In genomic region chr17:50478391-50479361, GRCh38 we compare ENCODE assay signal across 1 cellular context.
TF ChIP-seq lines count a peak whose summit lies in the region.

Gene RSAD1, plus strand, starts transcription at chr17:50478860. Its CDS starts 25 bp downstream, at chr17:50478885.

TF ChIP-seq in HEK293, 187 proteins besides CTCF, POLR2A, EP300 and RAD21 (continued from another document and continues in another):
- TF ChIP-seq ZNF148 (tag by site-specific recombination; IDR thresholded peaks at IDR 0.05; ENCODE audit: borderline replicate concordance), result no peak
- no peak for TF ChIP-seq ZNF48 (tag by site-specific recombination; IDR thresholded peaks at IDR 0.05)
- no peak for TF ChIP-seq ZNF280C (tag by site-specific recombination; IDR thresholded peaks at IDR 0.05)
- TF ChIP-seq ZNF791 (tag by site-specific recombination; IDR thresholded peaks at IDR 0.05), result no peak
- no peak for TF ChIP-seq ZNF362 (tag by site-specific recombination; IDR thresholded peaks at IDR 0.05)
- no peak for TF ChIP-seq ZNF138 (tag by site-specific recombination; IDR thresholded peaks at IDR 0.05; ENCODE audit: borderline replicate concordance)
- TF ChIP-seq PRDM1 (tag by site-specific recombination; IDR thresholded peaks at IDR 0.05), result no peak
- no peak for TF ChIP-seq ZNF214 (tag by site-specific recombination; IDR thresholded peaks at IDR 0.05; ENCODE audit: borderline replicate concordance)
- TF ChIP-seq PRDM6 (tag by site-specific recombination; IDR thresholded peaks at IDR 0.05), result no peak
- no peak for TF ChIP-seq ZNF747 (tag by site-specific recombination; IDR thresholded peaks at IDR 0.05)
- peak; percentile 40; the same call in 1 of the 2 replicates for TF ChIP-seq ZBTB20 (tag by site-specific recombination; IDR thresholded peaks at IDR 0.05)
- TF ChIP-seq YY2 (tag by site-specific recombination; IDR thresholded peaks at IDR 0.05), result no peak
- peak; percentile 51 for TF ChIP-seq TRIM28 (IDR thresholded peaks at IDR 0.05; ENCODE audit: borderline replicate concordance, low read length)
- TF ChIP-seq ZIC2 (tag by site-specific recombination; IDR thresholded peaks at IDR 0.05), result peak; percentile 32
- TF ChIP-seq ZNF558 (tag by site-specific recombination; IDR thresholded peaks at IDR 0.05), result no peak
- no peak for TF ChIP-seq KLF16 (tag by site-specific recombination; IDR thresholded peaks at IDR 0.05)
- no peak for TF ChIP-seq ZNF704 (tag by site-specific recombination; IDR thresholded peaks at IDR 0.05)
- TF ChIP-seq ZNF658 (tag by site-specific recombination; IDR thresholded peaks at IDR 0.05), result no peak
- no peak for TF ChIP-seq ZNF354C (tag by site-specific recombination; IDR thresholded peaks at IDR 0.05; ENCODE audit: borderline replicate concordance, low read depth)
- TF ChIP-seq ZNF549 (tag by site-specific recombination; IDR thresholded peaks at IDR 0.05), result no peak; the same call in 1 of the 2 replicates
- TF ChIP-seq ZNF302 (tag by site-specific recombination; IDR thresholded peaks at IDR 0.05; ENCODE audit: low read depth), result no peak
- TF ChIP-seq ZNF501 (tag by site-specific recombination; IDR thresholded peaks at IDR 0.05), result no peak
- no peak for TF ChIP-seq ZFP3 (tag by site-specific recombination; IDR thresholded peaks at IDR 0.05; ENCODE audit: low read depth)
- no peak for TF ChIP-seq ZSCAN16 (tag by site-specific recombination; IDR thresholded peaks at IDR 0.05)
- no peak for TF ChIP-seq ZNF645 (tag by site-specific recombination; IDR thresholded peaks at IDR 0.05)
- no peak for TF ChIP-seq ZFP41 (tag by site-specific recombination; IDR thresholded peaks at IDR 0.05; ENCODE audit: borderline replicate concordance)
- TF ChIP-seq ZNF488 (tag by site-specific recombination; IDR thresholded peaks at IDR 0.05), result no peak
- no peak for TF ChIP-seq ZNF626 (tag by site-specific recombination; IDR thresholded peaks at IDR 0.05)
- peak; percentile 84 for TF ChIP-seq ZBTB44 (tag by site-specific recombination; IDR thresholded peaks at IDR 0.05)
- no peak for TF ChIP-seq ZNF394 (tag by site-specific recombination; IDR thresholded peaks at IDR 0.05; ENCODE audit: borderline replicate concordance)
- TF ChIP-seq ZNF423 (tag by site-specific recombination; IDR thresholded peaks at IDR 0.05), result no peak
- TF ChIP-seq GLIS1 (tag by site-specific recombination; IDR thresholded peaks at IDR 0.05), result no peak
- TF ChIP-seq EGR2 (tag by site-specific recombination; IDR thresholded peaks at IDR 0.05; ENCODE audit: low read depth), result peak; percentile 57; the same call in 1 of the 2 replicates
- no peak for TF ChIP-seq ZNF274 (IDR thresholded peaks at IDR 0.05; ENCODE audit: low read length)
- TF ChIP-seq ZNF274 (tag by site-specific recombination; IDR thresholded peaks at IDR 0.05; ENCODE audit: borderline replicate concordance), result no peak
- no peak for TF ChIP-seq PRDM4 (tag by site-specific recombination; IDR thresholded peaks at IDR 0.05)
- peak; percentile 90; the same call in 1 of the 2 replicates for TF ChIP-seq PBX3 (CRISPR knock-in tag; IDR thresholded peaks at IDR 0.05)
- TF ChIP-seq ZNF596 (tag by site-specific recombination; IDR thresholded peaks at IDR 0.05), result peak; percentile 72; the same call in 1 of the 2 replicates
- no peak for TF ChIP-seq ZNF341 (tag by site-specific recombination; IDR thresholded peaks at IDR 0.05; ENCODE audit: low read depth)
- no peak for TF ChIP-seq ZNF544 (tag by site-specific recombination; IDR thresholded peaks at IDR 0.05)
- TF ChIP-seq MEIS1 (CRISPR knock-in tag; IDR thresholded peaks at IDR 0.05; ENCODE audit: borderline replicate concordance), result no peak
- TF ChIP-seq ZSCAN5A (tag by site-specific recombination; IDR thresholded peaks at IDR 0.05), result 0 out of 2 replicates have a peak, but pooled peaks have one; percentile 59
- no peak for TF ChIP-seq ZNF473 (tag by site-specific recombination; IDR thresholded peaks at IDR 0.05)
- TF ChIP-seq SCRT1 (tag by site-specific recombination; IDR thresholded peaks at IDR 0.05; ENCODE audit: borderline replicate concordance), result no peak
- TF ChIP-seq KLF9 (tag by site-specific recombination; IDR thresholded peaks at IDR 0.05; ENCODE audit: low read depth), result peak; percentile 44; the same call in 1 of the 2 replicates
- no peak for TF ChIP-seq ZBTB7A (tag by site-specific recombination; IDR thresholded peaks at IDR 0.05; ENCODE audit: low read depth)
- peak; percentile 95 for TF ChIP-seq ZNF660 (tag by site-specific recombination; IDR thresholded peaks at IDR 0.05)
- TF ChIP-seq ZBTB48 (tag by site-specific recombination; IDR thresholded peaks at IDR 0.05), result 0 out of 2 replicates have a peak, but pooled peaks have one; percentile 36
- TF ChIP-seq ZNF23 (tag by site-specific recombination; IDR thresholded peaks at IDR 0.05; ENCODE audit: borderline replicate concordance), result no peak
